18 cellular contexts compared by ENCODE assay signal in the genomic region with DNA sequence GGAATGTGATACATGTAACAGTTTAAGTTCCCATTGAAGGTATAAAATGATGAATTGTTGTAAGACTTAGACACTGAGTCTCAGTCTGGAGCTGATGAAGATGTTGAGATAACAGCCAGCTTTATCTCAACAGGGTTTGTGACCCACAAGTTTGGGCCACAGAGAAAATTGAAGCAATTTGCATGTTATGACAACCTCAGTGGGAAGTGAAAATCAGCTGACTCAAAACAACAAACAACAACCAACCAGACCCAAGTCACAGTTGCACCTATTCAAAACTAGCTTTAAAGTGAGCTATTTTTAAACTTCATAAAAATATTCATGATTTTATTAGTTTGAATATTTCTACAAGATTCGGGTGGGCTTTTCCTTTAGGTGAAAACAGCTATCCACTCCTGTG. TPM values are rescaled to one million over a fixed set of nuclear protein-coding genes. Genes with fewer than 3 reads are reported as not detected.
A peak's percentile ranks its signal among the peaks of the same experiment; 100 is the strongest.
DNase-seq lines count a peak whose midpoint lies in the region; ATAC-seq and TF ChIP-seq lines count a peak whose summit lies in the region.
"Had no signal": no experiment of that assay in that cellular context is flagged by ENCODE, and none has a peak within 500 bp of the region (broad histone marks: within the 10 kb centered on the region; RNA-seq: fewer than 3 reads in every experiment).

No MANE protein-coding gene starts in this region.

- no peak overlapping the region for H3K4me3 Mint-ChIP-seq in stimulated activated naive B cell treated with anti-CD40 and anti-IgM and Interleukin-4, amounts not matched to agents 10 μg/mL and 1 μg/mL and 100 μg/mL, for 72 hours
- H3K4me3 Mint-ChIP-seq: activated T-cell treated with anti-CD3 and anti-CD28 coated beads, Interleukin-2, amount 50 U/mL, for 24 hours had no signal

- H3K4me1 ChIP-seq in OCI-LY7 (ENCODE audit: insufficient read depth, low read length, poor library complexity, severe bottlenecking): no peaks in the 10 kb centered on the region

- no peaks in the 10 kb centered on the region for H3K36me3 ChIP-seq in OCI-LY7 (ENCODE audit: insufficient read depth, low read length)
- H3K36me3 ChIP-seq: ovary had no signal

- CTCF ChIA-PET in OCI-LY7 (lab: Charles Lee; ENCODE audit: unreplicated experiment): interaction anchor here (0.9 kb wide), 1 partner anchor 20 kb away, joined by 3 read pairs; no protein-coding TSS in a partner anchor

- no peaks in the 10 kb centered on the region for H3K9me3 ChIP-seq in OCI-LY7 (ENCODE audit: low read length)
- H3K9me3 ChIP-seq: mucosa of descending colon, ovary had no signal

- no peak overlapping the region for H3K4me2 ChIP-seq in OCI-LY7 (ENCODE audit: low read length)

- H4K20me1 ChIP-seq in OCI-LY7 (ENCODE audit: insufficient read depth, low read length): no peaks in the 10 kb centered on the region

- H3K4me3 ChIP-seq in OCI-LY7 (ENCODE audit: low read depth, low read length, poor library complexity, severe bottlenecking): no peak overlapping the region
- H3K4me3 ChIP-seq: GM23248, mucosa of descending colon, ovary had no signal

- no peak overlapping the region for H3K27ac Mint-ChIP-seq in stimulated activated naive B cell treated with anti-CD40 and anti-IgM and Interleukin-4, amounts not matched to agents 10 μg/mL and 1 μg/mL and 100 μg/mL, for 72 hours
- H3K27ac Mint-ChIP-seq: activated T-cell treated with anti-CD3 and anti-CD28 coated beads, Interleukin-2, amount 50 U/mL, for 24 hours had no signal

- peak; percentile 90 for ATAC-seq in GM19035 (IDR thresholded peaks at IDR 0.05; ENCODE audit: unreplicated experiment)
- peak; percentile 70 for ATAC-seq in GM21786 (IDR thresholded peaks at IDR 0.05; ENCODE audit: unreplicated experiment)
- peak; percentile 69 for ATAC-seq in HG03280 (IDR thresholded peaks at IDR 0.05; ENCODE audit: unreplicated experiment)
- peak; percentile 31 to 42 for ATAC-seq in stimulated activated naive B cell treated with anti-CD40 and anti-IgM and Interleukin-4, amounts not matched to agents 10 μg/mL and 1 μg/mL and 100 μg/mL, for 72 hours (replicated peaks)
- no peak for ATAC-seq in GM21447 (IDR thresholded peaks at IDR 0.05; ENCODE audit: unreplicated experiment)
- ATAC-seq: mucosa of descending colon had no signal

- H3K79me2 ChIP-seq in OCI-LY7 (ENCODE audit: insufficient read depth, low read depth, low read length): no peaks in the 10 kb centered on the region

- BruUV-seq in OCI-LY7 (replicated peaks; lab: Mats Ljungman, UMichigan): no TSS peak

- TF ChIP-seq CTCF in OCI-LY7 (conservative IDR thresholded peaks at IDR 0.05; ENCODE audit: low read length): no peak

- intact Hi-C loops in OCI-LY7 (cut with micrococcal nuclease; ENCODE audit: unreplicated experiment): no loop called here

- POLR2A ChIA-PET in OCI-LY7 (lab: Charles Lee): interaction anchor here (0.5 kb wide), 1 partner anchor 442 kb away, joined by 3 read pairs; no protein-coding TSS in a partner anchor

- H2AFZ ChIP-seq in OCI-LY7 (ENCODE audit: low read length): no peak overlapping the region
- H2AFZ ChIP-seq: GM23248 had no signal

- no peak for DNase-seq in stimulated activated naive B cell treated with anti-CD40 and anti-IgM and Interleukin-4, amounts not matched to agents 10 μg/mL and 1 μg/mL and 100 μg/mL, for 72 hours
- no peak for DNase-seq in effector CD8-positive, alpha-beta T cell (lab: John Stamatoyannopoulos, UW)
- DNase-seq in OCI-LY7 (ENCODE audit: low spot score): no peak
- DNase-seq: activated CD4-positive, alpha-beta T cell treated with anti-CD3 and anti-CD28 coated beads for 48 hours; activated T-cell treated with anti-CD3 and anti-CD28 coated beads, Interleukin-2, amount 50 U/mL, for 24 hours; amygdala; C1 segment of cervical spinal cord; DND-41; GM23248; mucosa of descending colon; NCI-H1417; NCI-H524; ovary had no signal

- no peak overlapping the region for H3K27ac ChIP-seq in OCI-LY7 (ENCODE audit: low read depth, low read length, poor library complexity, severe bottlenecking)
- H3K27ac ChIP-seq: epithelial cell of prostate, GM23248, ovary had no signal

- H3K27me3 Mint-ChIP-seq in stimulated activated naive B cell treated with anti-CD40 and anti-IgM and Interleukin-4, amounts not matched to agents 10 μg/mL and 1 μg/mL and 100 μg/mL, for 72 hours: peaks cover 47 to 65% of the 10 kb centered on the region in 2 donors

- no peaks in the 10 kb centered on the region for H3K36me3 Mint-ChIP-seq in stimulated activated naive B cell treated with anti-CD40 and anti-IgM and Interleukin-4, amounts not matched to agents 10 μg/mL and 1 μg/mL and 100 μg/mL, for 72 hours

- H3K9me3 Mint-ChIP-seq in stimulated activated naive B cell treated with anti-CD40 and anti-IgM and Interleukin-4, amounts not matched to agents 10 μg/mL and 1 μg/mL and 100 μg/mL, for 72 hours: no peaks in the 10 kb centered on the region

- no peaks in the 10 kb centered on the region for H3K4me1 Mint-ChIP-seq in stimulated activated naive B cell treated with anti-CD40 and anti-IgM and Interleukin-4, amounts not matched to agents 10 μg/mL and 1 μg/mL and 100 μg/mL, for 72 hours

- no peaks in the 10 kb centered on the region for H3K9me2 ChIP-seq in OCI-LY7 (ENCODE audit: insufficient read depth, low read length)

RNA-seq across cellular contexts. Expression of gene SFRP2, which starts 8.0 kb away (rescaled TPM):
- not detected in 2 replicates for total RNA-seq in OCI-LY7 (2014; rRNA removed; shearing (Covaris generic))
- not detected in 2 replicates for total RNA-seq in OCI-LY7 (2022)

RNA-seq across cellular contexts. Expression of gene RNF175, which starts 21.1 kb away (rescaled TPM):
- not detected in 2 replicates for total RNA-seq in OCI-LY7 (2014; rRNA removed; shearing (Covaris generic))
- 0.25 and 0.33 TPM in 2 replicates for total RNA-seq in OCI-LY7 (2022)
- total RNA-seq: GM23248, ovary had no signal
